ENCODE assay signal across 39 cellular contexts in genomic region chr1:228879164-228879563, GRCh38.
"Had no signal": no experiment of that assay in that cellular context is flagged by ENCODE, and none has a peak within 500 bp of the region (broad histone marks: within the 10 kb centered on the region; RNA-seq: fewer than 3 reads in every experiment).

No MANE protein-coding gene starts in this region.

- FAIRE-seq: astrocyte, bronchial epithelial cell had no signal

- DNase-seq: activated effector memory CD4-positive, alpha-beta T cell treated with anti-CD3 and anti-CD28 coated beads, Interleukin-2, amount 50 U/mL, for 16 hours; activated effector memory CD4-positive, alpha-beta T cell treated with Interleukin-2 at 50 U/mL for 16 hours; activated gamma-delta T cell; activated gamma-delta T cell treated with Interleukin-2 at 50 U/mL for 16 hours; activated naive CD4-positive, alpha-beta T cell; activated naive CD4-positive, alpha-beta T cell treated with anti-CD3 and anti-CD28 coated beads for 36 hours; activated naive CD4-positive, alpha-beta T cell treated with anti-CD3 and anti-CD28 coated beads, Interleukin-2, amount 10 ng/mL, durations not matched to agents 7 days and 5 days; activated naive CD4-positive, alpha-beta T cell treated with anti-CD3 and anti-CD28 coated beads, Interleukin-2, amount 50 U/mL, for 16 hours; activated naive CD4-positive, alpha-beta T cell treated with Interleukin-2 at 50 U/mL for 16 hours; activated naive CD8-positive, alpha-beta T cell treated with anti-CD3 and anti-CD28 coated beads for 36 hours; activated naive CD8-positive, alpha-beta T cell treated with anti-CD3 and anti-CD28 coated beads, Interleukin-2, amount 10 ng/mL, durations not matched to agents 7 days and 5 days; activated naive CD8-positive, alpha-beta T cell treated with anti-CD3 and anti-CD28 coated beads, Interleukin-2, amount 50 U/mL, for 24 hours; activated T-cell treated with anti-CD3 and anti-CD28 coated beads, Interleukin-2, amount 50 U/mL, for 24 hours; activated T-cell treated with anti-CD3 and anti-CD28 coated beads, Interleukin-2, amount 50 U/mL, for 4 hours; activated T-cell treated with anti-CD3 and anti-CD28 coated beads, Interleukin-2, amount 50 U/mL, for 48 hours; activated T-cell treated with anti-CD3 and anti-CD28 coated beads, Interleukin-2, amount 50 U/mL, for 72 hours; amniotic stem cell; amygdala; anterior cingulate cortex; aorta; body of pancreas; brain microvascular endothelial cell; caudate nucleus; central memory CD4-positive, alpha-beta T cell; cerebellar nuclear complex had no signal

- H3K27ac ChIP-seq: adrenal gland, ascending aorta, body of pancreas, brain microvascular endothelial cell, breast epithelium, cardiac muscle cell had no signal

- H3K36me3 ChIP-seq: adrenal gland, ascending aorta, brain microvascular endothelial cell, breast epithelium, cardiac muscle cell had no signal

- H3K4me1 ChIP-seq: adrenal gland, ascending aorta, body of pancreas, breast epithelium had no signal

- ATAC-seq: activated naive CD4-positive, alpha-beta T cell treated with anti-CD3 and anti-CD28 coated beads, Interleukin-2, amount 50 U/mL, for 72 hours; activated naive CD8-positive, alpha-beta T cell treated with anti-CD3 and anti-CD28 coated beads, Interleukin-2, amount 50 U/mL, for 24 hours; activated T-cell treated with anti-CD3 and anti-CD28 coated beads, Interleukin-2, amount 50 U/mL, for 4 hours; activated T-cell treated with anti-CD3 and anti-CD28 coated beads, Interleukin-2, amount 50 U/mL, for 72 hours; activated T-helper 17 cell treated with anti-CD3 and anti-CD28 coated beads, Interleukin-2, amount 50 U/mL, for 72 hours; body of pancreas had no signal

- H3K4me3 Mint-ChIP-seq: activated naive CD4-positive, alpha-beta T cell treated with anti-CD3 and anti-CD28 coated beads for 36 hours; activated naive CD4-positive, alpha-beta T cell treated with anti-CD3 and anti-CD28 coated beads, Interleukin-2, amount 10 ng/mL, durations not matched to agents 7 days and 5 days; activated naive CD4-positive, alpha-beta T cell treated with anti-CD3 and anti-CD28 coated beads, Interleukin-2, amount 50 U/mL, for 24 hours; activated naive CD8-positive, alpha-beta T cell; activated naive CD8-positive, alpha-beta T cell treated with anti-CD3 and anti-CD28 coated beads for 36 hours; activated naive CD8-positive, alpha-beta T cell treated with anti-CD3 and anti-CD28 coated beads, Interleukin-2, amount 10 ng/mL, durations not matched to agents 7 days and 5 days; activated naive CD8-positive, alpha-beta T cell treated with anti-CD3 and anti-CD28 coated beads, Interleukin-2, amount 50 U/mL, for 24 hours; activated T-cell treated with anti-CD3 and anti-CD28 coated beads, Interleukin-2, amount 50 U/mL, for 24 hours; activated T-cell treated with anti-CD3 and anti-CD28 coated beads, Interleukin-2, amount 50 U/mL, for 4 hours; activated T-cell treated with anti-CD3 and anti-CD28 coated beads, Interleukin-2, amount 50 U/mL, for 72 hours; activated T-helper 1 cell treated with anti-CD3 and anti-CD28 coated beads, Interleukin-12 subunit alpha, Interleukin-12 subunit beta, Interleukin-2, Interleukin-4 antibody, amounts not matched to agents 30 ng/mL and 10 ng/mL and 1 ng/mL, durations not matched to agents 14 hours and 24 hours and 36 hours; activated T-helper 17 cell treated with anti-CD3 and anti-CD28 coated beads, Interleukin-2, amount 50 U/mL, for 72 hours; brain; central memory CD8-positive, alpha-beta T cell had no signal

- H3K27me3 Mint-ChIP-seq: activated naive CD4-positive, alpha-beta T cell treated with anti-CD3 and anti-CD28 coated beads, Interleukin-2, amount 50 U/mL, for 24 hours; activated naive CD8-positive, alpha-beta T cell; activated naive CD8-positive, alpha-beta T cell treated with anti-CD3 and anti-CD28 coated beads for 36 hours; activated naive CD8-positive, alpha-beta T cell treated with anti-CD3 and anti-CD28 coated beads, Interleukin-2, amount 10 ng/mL, durations not matched to agents 7 days and 5 days; activated T-cell treated with anti-CD3 and anti-CD28 coated beads, Interleukin-2, amount 50 U/mL, for 24 hours; activated T-helper 17 cell treated with anti-CD3 and anti-CD28 coated beads, Interleukin-2, amount 50 U/mL, for 72 hours; brain; central memory CD8-positive, alpha-beta T cell had no signal

- H3K4me3 ChIP-seq: adrenal gland, ascending aorta, body of pancreas, breast epithelium, cardiac muscle cell had no signal

- H3K27me3 ChIP-seq: adrenal gland, ascending aorta, body of pancreas, breast epithelium, cardiac muscle cell had no signal

- H3K9me3 ChIP-seq: adrenal gland, ascending aorta, body of pancreas, breast epithelium had no signal

- H3K9me3 Mint-ChIP-seq: activated naive CD4-positive, alpha-beta T cell treated with anti-CD3 and anti-CD28 coated beads for 36 hours; activated naive CD4-positive, alpha-beta T cell treated with anti-CD3 and anti-CD28 coated beads, Interleukin-2, amount 50 U/mL, for 24 hours; activated T-cell treated with anti-CD3 and anti-CD28 coated beads, Interleukin-2, amount 50 U/mL, for 24 hours; activated T-helper 17 cell treated with anti-CD3 and anti-CD28 coated beads, Interleukin-2, amount 50 U/mL, for 72 hours; central memory CD8-positive, alpha-beta T cell had no signal

- H3K27ac Mint-ChIP-seq: activated naive CD4-positive, alpha-beta T cell treated with anti-CD3 and anti-CD28 coated beads for 36 hours; activated naive CD4-positive, alpha-beta T cell treated with anti-CD3 and anti-CD28 coated beads, Interleukin-2, amount 10 ng/mL, durations not matched to agents 7 days and 5 days; activated naive CD4-positive, alpha-beta T cell treated with anti-CD3 and anti-CD28 coated beads, Interleukin-2, amount 50 U/mL, for 24 hours; activated naive CD4-positive, alpha-beta T cell treated with anti-CD3 and anti-CD28 coated beads, Interleukin-2, amount 50 U/mL, for 72 hours; activated naive CD8-positive, alpha-beta T cell; activated naive CD8-positive, alpha-beta T cell treated with anti-CD3 and anti-CD28 coated beads for 36 hours; activated naive CD8-positive, alpha-beta T cell treated with anti-CD3 and anti-CD28 coated beads, Interleukin-2, amount 10 ng/mL, durations not matched to agents 7 days and 5 days; activated naive CD8-positive, alpha-beta T cell treated with anti-CD3 and anti-CD28 coated beads, Interleukin-2, amount 50 U/mL, for 24 hours; activated T-cell treated with anti-CD3 and anti-CD28 coated beads, Interleukin-2, amount 50 U/mL, for 24 hours; activated T-cell treated with anti-CD3 and anti-CD28 coated beads, Interleukin-2, amount 50 U/mL, for 72 hours; activated T-helper 1 cell treated with anti-CD3 and anti-CD28 coated beads, Interleukin-12 subunit alpha, Interleukin-12 subunit beta, Interleukin-2, Interleukin-4 antibody, amounts not matched to agents 30 ng/mL and 10 ng/mL and 1 ng/mL, durations not matched to agents 14 hours and 24 hours and 36 hours; activated T-helper 17 cell treated with anti-CD3 and anti-CD28 coated beads, Interleukin-2, amount 50 U/mL, for 72 hours; activated T-helper 2 cell treated with anti-CD3 and anti-CD28 coated beads, Interferon-gamma antibody, Interleukin-2, Interleukin-4, amounts not matched to agents 10 μg/mL and 5 μg/mL and 100 μg/mL, durations not matched to agents 14 hours and 24 hours and 36 hours; brain had no signal

- H3K4me1 Mint-ChIP-seq: activated naive CD4-positive, alpha-beta T cell treated with anti-CD3 and anti-CD28 coated beads, Interleukin-2, amount 10 ng/mL, durations not matched to agents 7 days and 5 days; activated naive CD4-positive, alpha-beta T cell treated with anti-CD3 and anti-CD28 coated beads, Interleukin-2, amount 50 U/mL, for 24 hours; activated naive CD8-positive, alpha-beta T cell treated with anti-CD3 and anti-CD28 coated beads for 36 hours; activated naive CD8-positive, alpha-beta T cell treated with anti-CD3 and anti-CD28 coated beads, Interleukin-2, amount 50 U/mL, for 24 hours; activated T-helper 17 cell treated with anti-CD3 and anti-CD28 coated beads, Interleukin-2, amount 50 U/mL, for 72 hours had no signal
